In genomic region chr15:98850991-98851776, GRCh38 we compare ENCODE assay signal across 1 cellular context.
TF ChIP-seq lines count a peak whose summit lies in the region.

No MANE protein-coding gene starts in this region.

TF ChIP-seq in IMR-90, 13 proteins besides CTCF, POLR2A, EP300 and RAD21 (continued from another document):
- TF ChIP-seq USF2 (IDR thresholded peaks at IDR 0.05; ENCODE audit: low read depth, low read length) (no peak), SMC3 (IDR thresholded peaks at IDR 0.05; ENCODE audit: low read depth, low read length) (peak; percentile 85)
